ENCODE assay signal across 11 cellular contexts in genomic region chr19:3479819-3480215, GRCh38. TPM values are rescaled to one million over a fixed set of nuclear protein-coding genes. Genes with fewer than 3 reads are reported as not detected.
DNase-seq lines count a peak whose midpoint lies in the region; ATAC-seq and TF ChIP-seq lines count a peak whose summit lies in the region.
"Had no signal": no experiment of that assay in that cellular context is flagged by ENCODE, and none has a peak within 500 bp of the region (broad histone marks: within the 10 kb centered on the region; RNA-seq: fewer than 3 reads in every experiment).

No MANE protein-coding gene starts in this region.

- no peak overlapping the region for H3K27ac Mint-ChIP-seq in activated CD4-positive, alpha-beta memory T cell treated with anti-CD3 and anti-CD28 coated beads, Interleukin-2, amount 10 ng/mL, durations not matched to agents 7 days and 5 days
- H3K27ac Mint-ChIP-seq: activated naive CD4-positive, alpha-beta T cell treated with anti-CD3 and anti-CD28 coated beads, Interleukin-2, amount 50 U/mL, for 24 hours had no signal

- no peaks in the 10 kb centered on the region for H3K36me3 Mint-ChIP-seq in activated CD4-positive, alpha-beta memory T cell treated with anti-CD3 and anti-CD28 coated beads, Interleukin-2, amount 10 ng/mL, durations not matched to agents 7 days and 5 days (ENCODE audit: low read depth)
- H3K36me3 Mint-ChIP-seq: activated naive CD4-positive, alpha-beta T cell treated with anti-CD3 and anti-CD28 coated beads, Interleukin-2, amount 50 U/mL, for 24 hours had no signal

- H3K4me3 Mint-ChIP-seq in activated CD4-positive, alpha-beta memory T cell treated with anti-CD3 and anti-CD28 coated beads, Interleukin-2, amount 10 ng/mL, durations not matched to agents 7 days and 5 days, result no peak overlapping the region
- H3K4me3 Mint-ChIP-seq: activated naive CD4-positive, alpha-beta T cell treated with anti-CD3 and anti-CD28 coated beads, Interleukin-2, amount 50 U/mL, for 24 hours had no signal

- H3K4me1 ChIP-seq in HEK293 (ENCODE audit: control insufficient read depth, insufficient read depth, low read length), result no peaks in the 10 kb centered on the region
- H3K4me1 ChIP-seq: upper lobe of right lung had no signal

- H3K9me3 Mint-ChIP-seq in activated CD4-positive, alpha-beta memory T cell treated with anti-CD3 and anti-CD28 coated beads, Interleukin-2, amount 10 ng/mL, durations not matched to agents 7 days and 5 days, result no peaks in the 10 kb centered on the region
- H3K9me3 Mint-ChIP-seq: activated naive CD4-positive, alpha-beta T cell treated with anti-CD3 and anti-CD28 coated beads, Interleukin-2, amount 50 U/mL, for 24 hours had no signal

- CTCF ChIA-PET in HEK293 (lab: Yijun Ruan, JAX), result interaction anchor here (0.6 to 9.4 kb wide), 4 partner anchors 9 to 156 kb away, joined by 3 to 62 read pairs (median 4); no protein-coding TSS in a partner anchor
- CTCF ChIA-PET in activated CD4-positive, alpha-beta memory T cell treated with anti-CD3 and anti-CD28 coated beads, Interleukin-2, amount 10 ng/mL, durations not matched to agents 7 days and 5 days (lab: Charles Lee), result interaction anchor here (0.7 to 1.3 kb wide), 3 partner anchors 10 to 1789 kb away, joined by 3 to 5 read pairs (median 3); no protein-coding TSS in a partner anchor

- peaks cover 5% of the 10 kb centered on the region for H3K27me3 Mint-ChIP-seq in activated CD4-positive, alpha-beta memory T cell treated with anti-CD3 and anti-CD28 coated beads, Interleukin-2, amount 10 ng/mL, durations not matched to agents 7 days and 5 days
- H3K27me3 Mint-ChIP-seq: activated naive CD4-positive, alpha-beta T cell treated with anti-CD3 and anti-CD28 coated beads, Interleukin-2, amount 50 U/mL, for 24 hours had no signal

- intact Hi-C loops in left colon (cut with DNase I, micrococcal nuclease), result loop anchor here (5.0 to 10.0 kb wide), 2 partner anchors 155 to 158 kb away; no protein-coding TSS in a partner anchor

- H3K4me1 Mint-ChIP-seq in activated CD4-positive, alpha-beta memory T cell treated with anti-CD3 and anti-CD28 coated beads, Interleukin-2, amount 10 ng/mL, durations not matched to agents 7 days and 5 days, result peaks cover 9% of the 10 kb centered on the region

- H3K27ac ChIP-seq in HEK293 (ENCODE audit: extremely low read depth, low read depth, low read length), result no peak overlapping the region
- H3K27ac ChIP-seq: KMS-11, upper lobe of right lung had no signal

- H3K36me3 ChIP-seq in HEK293 (ENCODE audit: control insufficient read depth in 2 of 2, insufficient read depth in 1 of 2, low read length in 2 of 2), result no peaks in the 10 kb centered on the region
- H3K36me3 ChIP-seq: upper lobe of right lung had no signal

- ATAC-seq in left colon, result peak; percentile 42
- ATAC-seq in GM21390 (IDR thresholded peaks at IDR 0.05; ENCODE audit: unreplicated experiment), result no peak
- no peak for ATAC-seq in GM21515 (IDR thresholded peaks at IDR 0.05; ENCODE audit: unreplicated experiment)

- H3K4me3 ChIP-seq in HEK293 (ENCODE audit: low read depth, low read length), result no peak overlapping the region
- H3K4me3 ChIP-seq: upper lobe of right lung had no signal

- peak; percentile 74 for DNase-seq in CMK (ENCODE audit: low read depth)
- DNase-seq in activated CD4-positive, alpha-beta memory T cell treated with anti-CD3 and anti-CD28 coated beads, Interleukin-2, amount 10 ng/mL, durations not matched to agents 7 days and 5 days, result peak; percentile 43
- peak; percentile 52 to 59 for DNase-seq in left colon
- no peak for DNase-seq in globus pallidus (ENCODE audit: low spot score)
- DNase-seq: upper lobe of right lung had no signal

- no peaks in the 10 kb centered on the region for H3K9me3 ChIP-seq in HEK293 (ENCODE audit: control insufficient read depth, insufficient read depth, low read depth, low read length)
- H3K9me3 ChIP-seq: upper lobe of right lung had no signal

- no peak for TF ChIP-seq CTCF in HEK293 (tag by site-specific recombination; IDR thresholded peaks at IDR 0.05)

- POLR2A ChIA-PET in HEK293 (lab: Yijun Ruan, JAX), result interaction anchor here (0.6 to 0.9 kb wide), 5 partner anchors 11 to 203 kb away, joined by 3 to 7 read pairs (median 4); partner anchors contain the start of gene DOHH
- POLR2A ChIA-PET in activated CD4-positive, alpha-beta memory T cell treated with anti-CD3 and anti-CD28 coated beads, Interleukin-2, amount 10 ng/mL, durations not matched to agents 7 days and 5 days (lab: Charles Lee), result interaction anchor here (0.6 to 2.0 kb wide), 2 partner anchors 21 to 29 kb away, joined by 3 to 8 read pairs; partner anchors contain the start of gene DOHH

TF ChIP-seq in HEK293, 187 proteins besides CTCF, POLR2A, EP300 and RAD21:
- no peak for TF ChIP-seq ZNF449 (tag by site-specific recombination; IDR thresholded peaks at IDR 0.05)
- no peak for TF ChIP-seq ZNF76 (tag by site-specific recombination; IDR thresholded peaks at IDR 0.05; ENCODE audit: borderline replicate concordance, low read depth)
- TF ChIP-seq ZFP69B (tag by site-specific recombination; IDR thresholded peaks at IDR 0.05), result 0 out of 2 replicates have a peak, but pooled peaks have one; percentile 10
- TF ChIP-seq GLIS1 (tag by site-specific recombination; IDR thresholded peaks at IDR 0.05), result peak; percentile 29; the same call in 1 of the 2 replicates
TF ChIP-seq in HEK293: peak in this region for 2.

RNA-seq across cellular contexts. Expression of gene SMIM24, which starts 0.5 kb away (rescaled TPM):
- not detected for total RNA-seq in activated CD4-positive, alpha-beta memory T cell treated with anti-CD3 and anti-CD28 coated beads, Interleukin-2, amount 10 ng/mL, durations not matched to agents 7 days and 5 days
- total RNA-seq in left colon, result 10 to 100 TPM; 42.0 to 45.8 TPM
- total RNA-seq: upper lobe of right lung had no signal

RNA-seq across cellular contexts. Expression of gene SMIM44, which starts 3.4 kb away (rescaled TPM):
- total RNA-seq in activated CD4-positive, alpha-beta memory T cell treated with anti-CD3 and anti-CD28 coated beads, Interleukin-2, amount 10 ng/mL, durations not matched to agents 7 days and 5 days, result not detected
- total RNA-seq in left colon, result 1 to 10 TPM; 6.0 to 6.1 TPM
- total RNA-seq: lower leg skin, upper lobe of right lung had no signal

RNA-seq across cellular contexts. Expression of gene DOHH, which starts 20.7 kb away (rescaled TPM):
- 10 to 100 TPM; 11.1 to 11.8 TPM for total RNA-seq in activated CD4-positive, alpha-beta memory T cell treated with anti-CD3 and anti-CD28 coated beads, Interleukin-2, amount 10 ng/mL, durations not matched to agents 7 days and 5 days
- 10 to 100 TPM in 1 of 2 donors, 1 to 10 TPM in 1; 8.8 to 13.6 TPM for total RNA-seq in left colon

RNA-seq across cellular contexts. Expression of gene FZR1, which starts 26.3 kb away (rescaled TPM):
- 10 to 100 TPM; 72.2 to 75.6 TPM for total RNA-seq in activated CD4-positive, alpha-beta memory T cell treated with anti-CD3 and anti-CD28 coated beads, Interleukin-2, amount 10 ng/mL, durations not matched to agents 7 days and 5 days
- 10 to 100 TPM; 39.7 to 47.2 TPM for total RNA-seq in left colon

RNA-seq across cellular contexts. Expression of gene TEKTIP1, which starts 59.2 kb away (rescaled TPM):
- 1 to 10 TPM; 4.3 to 6.6 TPM for total RNA-seq in activated CD4-positive, alpha-beta memory T cell treated with anti-CD3 and anti-CD28 coated beads, Interleukin-2, amount 10 ng/mL, durations not matched to agents 7 days and 5 days
- 1 to 10 TPM; 2.2 to 3.5 TPM for total RNA-seq in left colon

Comparison
In these comparisons a context has a peak if more than half of its experiments do, and no peak if none do; other contexts are left out.
1. RNA of gene SMIM24, which starts 0.5 kb away (total RNA-seq): 42.0 to 45.8 TPM in left colon; not detected in activated CD4-positive, alpha-beta memory T cell treated with anti-CD3 and anti-CD28 coated beads, Interleukin-2, amount 10 ng/mL, durations not matched to agents 7 days and 5 days; every median in the first group is over 10 times any median in the second.
2. RNA of gene SMIM44, which starts 3.4 kb away (total RNA-seq): 6.0 to 6.1 TPM in left colon; not detected in activated CD4-positive, alpha-beta memory T cell treated with anti-CD3 and anti-CD28 coated beads, Interleukin-2, amount 10 ng/mL, durations not matched to agents 7 days and 5 days; every median in the first group is over 4 times any median in the second.